8 cellular contexts compared by ENCODE assay signal in genomic region chr11:35714882-35715612, GRCh38. TPM values are rescaled to one million over a fixed set of nuclear protein-coding genes. Genes with fewer than 3 reads are reported as not detected.
A peak's percentile ranks its signal among the peaks of the same experiment; 100 is the strongest.
DNase-seq lines count a peak whose midpoint lies in the region; ATAC-seq and TF ChIP-seq lines count a peak whose summit lies in the region.

No MANE protein-coding gene starts in this region.

- H3K4me2 ChIP-seq in BLaER1 (peak overlapping the region; percentile 23; the same call in 1 of the 2 replicates), fibroblast of lung (ENCODE audit: extremely low read depth, insufficient read depth, low read length) (no peak overlapping the region)

- no peak overlapping the region for H3K27ac Mint-ChIP-seq in type B pancreatic cell

- peaks cover 82% of the 10 kb centered on the region; the same call in 1 of the 2 replicates for H4K20me1 ChIP-seq in BLaER1
- H4K20me1 ChIP-seq in fibroblast of lung (ENCODE audit: control insufficient read depth, extremely low read depth, insufficient read depth, low read length): no peaks in the 10 kb centered on the region

- H3K27me3 ChIP-seq in BLaER1 (no peaks in the 10 kb centered on the region), fibroblast of lung (ENCODE audit: control insufficient read depth, insufficient read depth, low read length) (no peaks in the 10 kb centered on the region)

- H3K27ac ChIP-seq in BLaER1 (no peak overlapping the region), fibroblast of lung (ENCODE audit: insufficient read depth, low read length) (no peak overlapping the region)

- TF ChIP-seq CTCF in fibroblast of lung (conservative IDR thresholded peaks at IDR 0.05 in 1 of 2, IDR thresholded peaks at IDR 0.05 in 1 of 2; ENCODE audit: low read depth in 1 of 2, low read length in 2 of 2) (no peak), type B pancreatic cell (conservative IDR thresholded peaks at IDR 0.05) (no peak)

- peaks cover 11% of the 10 kb centered on the region for H3K4me1 Mint-ChIP-seq in type B pancreatic cell (ENCODE audit: unreplicated experiment)

- H3K4me3 ChIP-seq in BLaER1: no peak overlapping the region
- no peak overlapping the region for H3K4me3 ChIP-seq in fibroblast of lung (replicated peaks in 1 of 4; ENCODE audit: control extremely low read depth in 1 of 4, insufficient read depth in 1 of 4, low read depth in 3 of 4, low read length in 4 of 4)

- H3K9me3 Mint-ChIP-seq in type B pancreatic cell: peaks cover 5% of the 10 kb centered on the region

- H3K36me3 ChIP-seq in BLaER1 (peaks cover 21% of the 10 kb centered on the region), fibroblast of lung (ENCODE audit: control insufficient read depth, insufficient read depth, low read length) (no peaks in the 10 kb centered on the region)

- H3K27me3 Mint-ChIP-seq in type B pancreatic cell: no peaks in the 10 kb centered on the region

- DNase-seq in fibroblast of lung (ENCODE audit: low read depth in 2 of 2) (peak; percentile 37 to 39), SW480 (ENCODE audit: low spot score) (no peak), type B pancreatic cell (ENCODE audit: extremely low spot score, unreplicated experiment) (no peak), NAMALWA (ENCODE audit: low spot score) (no peak), 8988T (no peak)

- H3K4me1 ChIP-seq in BLaER1: peaks cover 15% of the 10 kb centered on the region
- no peaks in the 10 kb centered on the region for H3K4me1 ChIP-seq in fibroblast of lung (ENCODE audit: control insufficient read depth, extremely low read depth, insufficient read depth, low read length)

- peaks cover 9% of the 10 kb centered on the region for H3K36me3 Mint-ChIP-seq in type B pancreatic cell

- H2AFZ ChIP-seq in fibroblast of lung (ENCODE audit: low read length): no peak overlapping the region

- peaks cover 6% of the 10 kb centered on the region for H3K79me2 ChIP-seq in fibroblast of lung (ENCODE audit: control insufficient read depth, insufficient read depth, low read length)

- no peak overlapping the region for H3K4me3 Mint-ChIP-seq in type B pancreatic cell

- H3K9me3 ChIP-seq in BLaER1 (peaks cover 29% of the 10 kb centered on the region), fibroblast of lung (ENCODE audit: control insufficient read depth, insufficient read depth, low read depth, low read length) (no peaks in the 10 kb centered on the region)

- ATAC-seq in GM19395 (IDR thresholded peaks at IDR 0.05; ENCODE audit: unreplicated experiment) (peak; percentile 94), HG03175 (IDR thresholded peaks at IDR 0.05; ENCODE audit: unreplicated experiment) (peak; percentile 97)

- H3K9ac ChIP-seq in BLaER1: no peak overlapping the region
- H3K9ac ChIP-seq in fibroblast of lung (ENCODE audit: insufficient read depth, low read length): no peak overlapping the region

RNA-seq across cellular contexts. Expression of gene TRIM44, which starts 52.5 kb away (rescaled TPM):
- 10.4 and 13.1 TPM in 2 replicates for total RNA-seq in fibroblast of lung
- polyA plus RNA-seq in fibroblast of lung: 65.7 and 78.3 TPM in 2 replicates
- polyA plus RNA-seq in fibroblast of lung (2012): 41.7 and 48.9 TPM in 2 replicates
- 77.7 and 89.7 TPM in 2 replicates for polyA minus RNA-seq in fibroblast of lung (ENCODE audit: low replicate concordance)
- total RNA-seq in type B pancreatic cell (ENCODE audit: low replicate concordance): 46.0 and 70.6 TPM in 2 replicates

Comparison
In these comparisons a context has a peak if more than half of its experiments do, and no peak if none do; other contexts are left out.
1. DNase-seq: peak in fibroblast of lung (2 of 2); none in SW480 (single experiment), type B pancreatic cell (single experiment), NAMALWA (single experiment) and 8988T (single experiment).